12 cellular contexts compared by ENCODE assay signal in the genomic region with DNA sequence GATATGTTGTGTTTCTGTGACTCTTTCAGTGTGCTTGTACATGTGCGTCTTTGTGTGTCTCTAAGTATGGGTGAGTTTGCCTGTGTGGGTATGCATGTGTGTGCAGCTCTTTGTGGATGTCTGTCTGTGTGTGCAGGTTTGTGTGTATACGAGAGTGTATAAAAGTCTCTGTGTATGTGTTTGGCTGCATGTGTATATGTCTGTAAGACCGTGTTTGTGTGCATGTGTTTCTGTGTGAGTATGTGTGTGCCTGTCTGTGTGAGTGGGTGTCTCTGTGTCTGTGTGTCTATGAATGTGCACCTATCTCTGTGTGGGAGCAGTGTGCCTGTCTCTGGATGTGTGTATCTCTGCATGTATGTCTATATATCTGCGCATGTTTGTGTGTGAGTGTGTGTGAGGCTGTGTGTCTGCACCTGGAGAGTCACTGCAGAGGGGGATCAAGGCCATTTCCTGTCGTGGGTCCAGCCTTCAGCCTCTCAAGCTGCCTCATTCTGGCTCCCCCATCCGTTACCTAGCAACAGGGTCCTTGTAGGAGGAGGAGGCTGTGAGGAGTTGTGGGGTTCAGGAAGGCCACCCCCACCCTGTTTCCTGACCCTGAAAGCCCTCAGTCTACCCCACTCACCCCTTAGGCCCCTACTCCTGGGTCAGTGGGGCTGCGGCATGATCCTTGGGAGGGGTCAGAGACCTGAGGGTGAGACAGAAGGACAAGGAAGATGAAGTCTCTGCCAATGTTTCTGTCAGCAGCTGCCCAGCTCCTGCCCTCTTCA. TPM values are rescaled to one million over a fixed set of nuclear protein-coding genes. Genes with fewer than 3 reads are reported as not detected.
DNase-seq lines count a peak whose midpoint lies in the region; ATAC-seq, FAIRE-seq and TF ChIP-seq lines count a peak whose summit lies in the region.
"Had no signal": no experiment of that assay in that cellular context is flagged by ENCODE, and none has a peak within 500 bp of the region (broad histone marks: within the 10 kb centered on the region; RNA-seq: fewer than 3 reads in every experiment).

No MANE protein-coding gene starts in this region.

- peaks cover 14% of the 10 kb centered on the region for H3K27me3 Mint-ChIP-seq in MCF 10A (ENCODE audit: insufficient read depth, unreplicated experiment)
- H3K27me3 Mint-ChIP-seq in osteocyte (ENCODE audit: unreplicated experiment), result no peaks in the 10 kb centered on the region
- H3K27me3 Mint-ChIP-seq: effector memory CD8-positive, alpha-beta T cell had no signal

- ATAC-seq in HG03175 (IDR thresholded peaks at IDR 0.05; ENCODE audit: unreplicated experiment) (peak; percentile 38), GM12878 (peak; percentile 31), upper lobe of right lung (peak; percentile 3), HG02642 (IDR thresholded peaks at IDR 0.05; ENCODE audit: poor library complexity, unreplicated experiment) (no peak)

- peaks cover 42% of the 10 kb centered on the region for H3K79me2 ChIP-seq in GM12878 (ENCODE audit: control insufficient read depth, insufficient read depth, low read length)

- no peaks in the 10 kb centered on the region for H4K20me1 ChIP-seq in GM12878 (ENCODE audit: control insufficient read depth, insufficient read depth)

- H3K27ac ChIP-seq in breast epithelium (peak overlapping the region; percentile 52 to 71), GM12878 (ENCODE audit: control insufficient read depth, insufficient read depth) (peak overlapping the region; percentile 85), upper lobe of right lung (peak overlapping the region; percentile 30)

- H3K4me2 ChIP-seq in GM12878 (ENCODE audit: control insufficient read depth, insufficient read depth), result peak overlapping the region; percentile 47

- H3K27ac Mint-ChIP-seq in MCF 10A (ENCODE audit: low read depth, unreplicated experiment), result no peak overlapping the region
- H3K27ac Mint-ChIP-seq in osteocyte (ENCODE audit: unreplicated experiment), result no peak overlapping the region
- H3K27ac Mint-ChIP-seq: effector memory CD8-positive, alpha-beta T cell had no signal

- intact Hi-C loops in breast epithelium (cut with DNase I; ENCODE audit: low total_unique reads) (no loop called here), MCF 10A (cut with micrococcal nuclease) (no loop called here), GM12878 (cut with micrococcal nuclease; ENCODE audit: unreplicated experiment) (loop anchor here (2.0 kb wide), 1 partner anchor 14 kb away; no protein-coding TSS in a partner anchor), upper lobe of right lung (cut with DNase I) (no loop called here)

- H3K4me1 Mint-ChIP-seq in MCF 10A (ENCODE audit: insufficient read depth, unreplicated experiment) (peaks cover 10% of the 10 kb centered on the region), osteocyte (ENCODE audit: unreplicated experiment) (peaks cover 9% of the 10 kb centered on the region)

- H3K4me3 ChIP-seq in breast epithelium (no peak overlapping the region), GM12878 (peak overlapping the region; percentile 93), upper lobe of right lung (no peak overlapping the region)
- H3K4me3 ChIP-seq: HAP-1 had no signal

- H3K27me3 ChIP-seq in breast epithelium (no peaks in the 10 kb centered on the region), GM12878 (replicated peaks in 1 of 2; ENCODE audit: control insufficient read depth in 2 of 2, insufficient read depth in 2 of 2, low read length in 1 of 2) (no peaks in the 10 kb centered on the region), upper lobe of right lung (no peaks in the 10 kb centered on the region)

- H3K4me3 Mint-ChIP-seq in MCF 10A (ENCODE audit: unreplicated experiment), result no peak overlapping the region
- no peak overlapping the region for H3K4me3 Mint-ChIP-seq in osteocyte (ENCODE audit: unreplicated experiment)
- H3K4me3 Mint-ChIP-seq: effector memory CD8-positive, alpha-beta T cell had no signal

- no peak for TF ChIP-seq POLR2A in breast epithelium (IDR thresholded peaks at IDR 0.05)
- no peak for TF ChIP-seq POLR2A in GM12878 (IDR thresholded peaks at IDR 0.05; ENCODE audit: low read depth, low read length)

- no peak for DNase-seq in breast epithelium (ENCODE audit: low spot score in 2 of 2)
- no peak for DNase-seq in MCF 10A (ENCODE audit: unreplicated experiment)
- peak; percentile 67 for DNase-seq in GM12878 (ENCODE audit: low read depth, low spot score)
- no peak for DNase-seq in upper lobe of right lung
- DNase-seq in osteocyte (ENCODE audit: extremely low spot score, unreplicated experiment), result no peak
- DNase-seq in urothelium cell line (ENCODE audit: low spot score), result no peak
- DNase-seq: activated CD8-positive, alpha-beta memory T cell treated with anti-CD3 and anti-CD28 coated beads for 24 hours; effector memory CD8-positive, alpha-beta T cell had no signal

- no peaks in the 10 kb centered on the region for H3K9me3 Mint-ChIP-seq in MCF 10A (ENCODE audit: unreplicated experiment)
- no peaks in the 10 kb centered on the region for H3K9me3 Mint-ChIP-seq in osteocyte (ENCODE audit: unreplicated experiment)
- H3K9me3 Mint-ChIP-seq: effector memory CD8-positive, alpha-beta T cell had no signal

- H2AFZ ChIP-seq in GM12878 (ENCODE audit: control insufficient read depth, low read depth, low read length), result no peak overlapping the region; the same call in 1 of the 2 replicates

- H3K4me1 ChIP-seq in breast epithelium (no peaks in the 10 kb centered on the region), GM12878 (ENCODE audit: control insufficient read depth, insufficient read depth, low read length) (peaks cover 63% of the 10 kb centered on the region), upper lobe of right lung (peaks cover 42% of the 10 kb centered on the region)

- peak; percentile 31 for FAIRE-seq in GM12878 (lab: Jason Lieb, UNC)
- no peak for FAIRE-seq in urothelium cell line (lab: Jason Lieb, UNC)

- no peak for TF ChIP-seq EP300 in GM12878 (IDR thresholded peaks at IDR 0.05; ENCODE audit: borderline replicate concordance in 1 of 2, control insufficient read depth in 1 of 2, low read depth in 2 of 2, low read length in 2 of 2)

- H3K36me3 Mint-ChIP-seq in MCF 10A (ENCODE audit: insufficient read depth, unreplicated experiment), result no peaks in the 10 kb centered on the region
- no peaks in the 10 kb centered on the region for H3K36me3 Mint-ChIP-seq in osteocyte (ENCODE audit: unreplicated experiment)

- H3K36me3 ChIP-seq in breast epithelium (no peaks in the 10 kb centered on the region), GM12878 (ENCODE audit: control insufficient read depth in 2 of 2, insufficient read depth in 2 of 2, low read length in 1 of 2) (peaks cover 0 to 8% of the 10 kb centered on the region in 2 experiments; a peak in 2 of 4 replicates), upper lobe of right lung (peaks cover 7% of the 10 kb centered on the region)
- H3K36me3 ChIP-seq: HAP-1 had no signal

- RAD21 ChIA-PET in GM12878 (lab: Charles Lee; ENCODE audit: unreplicated experiment), result interaction anchor here (1.0 to 17.1 kb wide), 11 partner anchors 7 to 148 kb away, joined by 3 to 211 read pairs (median 5); partner anchors contain the start of genes AHDC1 and STX12

- H3K9me3 ChIP-seq in breast epithelium (no peaks in the 10 kb centered on the region), GM12878 (replicated peaks; ENCODE audit: control insufficient read depth, insufficient read depth, low read length) (no peaks in the 10 kb centered on the region), upper lobe of right lung (no peaks in the 10 kb centered on the region)
- H3K9me3 ChIP-seq: HAP-1 had no signal

- CTCF ChIA-PET in MCF 10A (lab: Yijun Ruan, JAX), result interaction anchor here (0.6 to 1.6 kb wide), 5 partner anchors 16 to 101 kb away, joined by 3 to 6 read pairs (median 4); no protein-coding TSS in a partner anchor
- CTCF ChIA-PET in GM12878 (lab: Yijun Ruan, JAX), result interaction anchor here (0.6 to 17.2 kb wide), 9 partner anchors 8 to 390 kb away, joined by 3 to 208 read pairs (median 4); partner anchors contain the start of genes AHDC1 and WDTC1

- TF ChIP-seq CTCF in breast epithelium (IDR thresholded peaks at IDR 0.05) (no peak), MCF 10A (IDR thresholded peaks at IDR 0.05; ENCODE audit: unreplicated experiment) (no peak), GM12878 (IDR thresholded peaks at IDR 0.05 in 2 of 3, conservative IDR thresholded peaks at IDR 0.05 in 1 of 3; ENCODE audit: control insufficient read depth in 2 of 3, extremely low read depth in 1 of 3, insufficient read depth in 1 of 3, low read depth in 3 of 3, low read length in 3 of 3) (no peak), upper lobe of right lung (IDR thresholded peaks at IDR 0.05) (no peak), osteocyte (IDR thresholded peaks at IDR 0.05) (no peak)

- in situ Hi-C loops in GM12878 (cut with MboI), result no loop called here

- POLR2A ChIA-PET in MCF 10A (lab: Yijun Ruan, JAX), result interaction anchor here (0.7 kb wide), 1 partner anchor 37 kb away, joined by 3 read pairs; no protein-coding TSS in a partner anchor
- POLR2A ChIA-PET in GM12878 (lab: Charles Lee), result interaction anchor here (0.6 to 14.3 kb wide), 7 partner anchors 11 to 933 kb away, joined by 4 to 141 read pairs (median 10); partner anchors contain the start of genes FGR and IFI6

- H3K9ac ChIP-seq in GM12878 (ENCODE audit: control insufficient read depth, insufficient read depth, low read length), result peak overlapping the region; percentile 76

- SMC1A ChIA-PET in GM12878 (lab: Charles Lee; ENCODE audit: uncharacterized antibody, unreplicated experiment), result interaction anchor here (1.0 to 10.4 kb wide), 7 partner anchors 8 to 148 kb away, joined by 3 to 114 read pairs (median 9); partner anchors contain the start of gene STX12

- BruUV-seq in MCF 10A (replicated peaks; lab: Mats Ljungman, UMichigan) (no TSS peak), GM12878 (replicated peaks; lab: Mats Ljungman, UMichigan) (no TSS peak)

- WGBS in GM12878 (ENCODE audit: insufficient coverage, insufficient replicate concordance, low lambda C conversion rate, missing lambda C conversion rate), result 43% methylated on average over 7 of the region's 7 CpGs

- no peak for TF ChIP-seq RAD21 in GM12878 (IDR thresholded peaks at IDR 0.05; ENCODE audit: insufficient read depth, low read depth, low read length)

RNA-seq across cellular contexts. Expression of gene FGR, which starts 10.3 kb away (rescaled TPM):
- total RNA-seq in breast epithelium (10 to 100 TPM; 22.1 to 46.9 (median 24.3) TPM), MCF 10A (2022) (not detected in 2 replicates), GM12878 (2014; rRNA removed) (97.3 and 105 TPM in 2 replicates), GM12878 (2014; rRNA removed; fragmentation: Illumina TruSeq; extraction: Trizol) (53.3 and 54.3 TPM in 2 replicates), GM12878 (2021) (80.2 and 83.8 TPM in 2 replicates), upper lobe of right lung (149 TPM), osteocyte (not detected in 2 replicates)
- 199 and 205 TPM in 2 replicates for total RNA-seq in GM12878 (2013; cell fraction: nucleolus; rRNA removed)
- polyA plus RNA-seq in GM12878 (2011; ENCODE audit: low read depth), result 34.5 TPM
- polyA plus RNA-seq in GM12878 (2011; rRNA removed) (129 and 193 TPM in 2 replicates), GM12878 (2014; fragmentation: Illumina TruSeq; extraction: Trizol) (59.5 and 80.8 TPM in 2 replicates), GM12878 (2014; fragmentation: Nextera tagmentation; extraction: Ambion mirVana) (10 to 100 TPM; 10.9 to 13.1 TPM), GM12878 (2014; rRNA removed) (108 and 127 TPM in 2 replicates), GM12878 (2016; fragmentation: Nextera tagmentation; extraction: Ambion mirVana) (10 to 100 TPM; 60.1 to 68.6 TPM)
- polyA plus RNA-seq in GM12878 (2011; cell fraction: cytosol; rRNA removed), result 212 and 255 TPM in 2 replicates
- polyA plus RNA-seq in GM12878 (2011; cell fraction: nucleus; rRNA removed), result 826 and 1,005 TPM in 2 replicates
- 59.3 and 73.9 TPM in 2 replicates for polyA plus RNA-seq in GM12878 (2012)
- polyA minus RNA-seq in GM12878 (2011; rRNA and poly(A)+ RNA removed), result 91.0 and 144 TPM in 2 replicates
- 35.3 and 38.5 TPM in 2 replicates for polyA minus RNA-seq in GM12878 (2011; cell fraction: cytosol; rRNA and poly(A)+ RNA removed)
- polyA minus RNA-seq in GM12878 (2011; cell fraction: nucleus; rRNA and poly(A)+ RNA removed), result 102 and 127 TPM in 2 replicates
- total RNA-seq: NCI-H460 had no signal

RNA-seq across cellular contexts. Expression of gene AHDC1, which starts 20.7 kb away (rescaled TPM):
- total RNA-seq in breast epithelium, result 10 to 100 TPM; 10.7 to 17.1 (median 15.4) TPM
- total RNA-seq in MCF 10A (2022), result 18.4 and 25.2 TPM in 2 replicates
- 19.7 and 22.3 TPM in 2 replicates for total RNA-seq in GM12878 (2013; cell fraction: nucleolus; rRNA removed)
- 1.1 and 2.0 TPM in 2 replicates for total RNA-seq in GM12878 (2014; rRNA removed)
- 0.85 and 1.1 TPM in 2 replicates for total RNA-seq in GM12878 (2014; rRNA removed; fragmentation: Illumina TruSeq; extraction: Trizol)
- 10.6 and 13.0 TPM in 2 replicates for total RNA-seq in GM12878 (2021)
- 2.3 TPM for polyA plus RNA-seq in GM12878 (2011; ENCODE audit: low read depth)
- polyA plus RNA-seq in GM12878 (2011; rRNA removed), result 1.1 and 1.2 TPM in 2 replicates
- polyA plus RNA-seq in GM12878 (2011; cell fraction: cytosol; rRNA removed), result 1.3 and 1.6 TPM in 2 replicates
- 7.1 and 10.9 TPM in 2 replicates for polyA plus RNA-seq in GM12878 (2011; cell fraction: nucleus; rRNA removed)
- polyA plus RNA-seq in GM12878 (2012), result 4.1 and 6.0 TPM in 2 replicates
- 1.3 and 1.9 TPM in 2 replicates for polyA plus RNA-seq in GM12878 (2014; fragmentation: Illumina TruSeq; extraction: Trizol)
- under 1 TPM; 0.21 to 0.26 TPM for polyA plus RNA-seq in GM12878 (2014; fragmentation: Nextera tagmentation; extraction: Ambion mirVana)
- polyA plus RNA-seq in GM12878 (2014; rRNA removed), result 5.3 and 7.4 TPM in 2 replicates
- 1 to 10 TPM; 1.4 to 2.0 TPM for polyA plus RNA-seq in GM12878 (2016; fragmentation: Nextera tagmentation; extraction: Ambion mirVana)
- polyA minus RNA-seq in GM12878 (2011; rRNA and poly(A)+ RNA removed), result 2.3 and 2.4 TPM in 2 replicates
- polyA minus RNA-seq in GM12878 (2011; cell fraction: cytosol; rRNA and poly(A)+ RNA removed), result 2.8 and 4.8 TPM in 2 replicates
- 3.5 and 4.5 TPM in 2 replicates for polyA minus RNA-seq in GM12878 (2011; cell fraction: nucleus; rRNA and poly(A)+ RNA removed)
- 34.2 TPM for total RNA-seq in upper lobe of right lung
- 118 and 124 TPM in 2 replicates for total RNA-seq in osteocyte

RNA-seq across cellular contexts. Expression of gene IFI6, which starts 47.3 kb away (rescaled TPM):
- total RNA-seq in breast epithelium (10 to 100 TPM; 18.7 to 50.6 (median 47.4) TPM), MCF 10A (2022) (3.8 and 5.8 TPM in 2 replicates), GM12878 (2014; rRNA removed) (79.4 and 89.5 TPM in 2 replicates), GM12878 (2014; rRNA removed; fragmentation: Illumina TruSeq; extraction: Trizol) (30.1 and 35.1 TPM in 2 replicates), GM12878 (2021) (70.3 and 81.4 TPM in 2 replicates), upper lobe of right lung (259 TPM), osteocyte (49.5 and 54.1 TPM in 2 replicates)
- 20.9 and 21.2 TPM in 2 replicates for total RNA-seq in GM12878 (2013; cell fraction: nucleolus; rRNA removed)
- 41.1 TPM for polyA plus RNA-seq in GM12878 (2011; ENCODE audit: low read depth)
- polyA plus RNA-seq in GM12878 (2011; rRNA removed) (81.1 and 113 TPM in 2 replicates), GM12878 (2014; fragmentation: Illumina TruSeq; extraction: Trizol) (36.6 and 41.3 TPM in 2 replicates), GM12878 (2014; fragmentation: Nextera tagmentation; extraction: Ambion mirVana) (10 to 100 TPM in 1 of 2 experiments, 1 to 10 TPM in 1; 5.6 to 21.0 TPM), GM12878 (2014; rRNA removed) (63.9 and 67.7 TPM in 2 replicates), GM12878 (2016; fragmentation: Nextera tagmentation; extraction: Ambion mirVana) (100 to 1,000 TPM in 1 of 2 experiments, 10 to 100 TPM in 1; 97.0 to 123 TPM)
- 134 and 138 TPM in 2 replicates for polyA plus RNA-seq in GM12878 (2011; cell fraction: cytosol; rRNA removed)
- polyA plus RNA-seq in GM12878 (2011; cell fraction: nucleus; rRNA removed), result 40.8 and 41.8 TPM in 2 replicates
- 76.1 and 123 TPM in 2 replicates for polyA plus RNA-seq in GM12878 (2012)
- 19.2 and 36.0 TPM in 2 replicates for polyA minus RNA-seq in GM12878 (2011; rRNA and poly(A)+ RNA removed)
- polyA minus RNA-seq in GM12878 (2011; cell fraction: cytosol; rRNA and poly(A)+ RNA removed), result 26.6 and 31.1 TPM in 2 replicates
- 6.8 and 7.5 TPM in 2 replicates for polyA minus RNA-seq in GM12878 (2011; cell fraction: nucleus; rRNA and poly(A)+ RNA removed)

Comparison
In these comparisons a context has a peak if more than half of its experiments do, and no peak if none do; other contexts are left out.
1. RNA of gene FGR, which starts 10.3 kb away (total RNA-seq): 149 TPM in upper lobe of right lung (single experiment), 53.3 to 205 TPM in GM12878 and 22.1 to 46.9 TPM in breast epithelium; not detected in MCF 10A and not detected in osteocyte; every median in the first group is over 10 times any median in the second.
2. H3K27ac ChIP-seq: peak in every context shown above with its lines; median percentile 85 in GM12878; 62 in breast epithelium; 30 in upper lobe of right lung.